Comparison of ENCODE assay signal across 8 cellular contexts in genomic region chr12:6765634-6766581, GRCh38. TPM values are rescaled to one million over a fixed set of nuclear protein-coding genes. Genes with fewer than 3 reads are reported as not detected.
DNase-seq lines count a peak whose midpoint lies in the region; ATAC-seq and TF ChIP-seq lines count a peak whose summit lies in the region.

A gene with protein sequence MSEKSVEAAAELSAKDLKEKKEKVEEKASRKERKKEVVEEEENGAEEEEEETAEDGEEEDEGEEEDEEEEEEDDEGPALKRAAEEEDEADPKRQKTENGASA (plus strand): TSS chr12:6766363. CDS start chr12:6766706, 343 bp downstream.

- H3K4me1 ChIP-seq in CD8-positive, alpha-beta T cell (ENCODE audit: insufficient read depth, low read length) = peaks cover 22% of the 10 kb centered on the region
- H3K4me1 ChIP-seq in HUES6 (ENCODE audit: control insufficient read depth, insufficient read depth, low read length) = peaks cover 34% of the 10 kb centered on the region
- H3K4me1 ChIP-seq in PC-9 (replicated peaks; ENCODE audit: insufficient read depth) = peaks cover 36% of the 10 kb centered on the region
- peaks cover 33% of the 10 kb centered on the region for H3K4me1 ChIP-seq in mammary epithelial cell (ENCODE audit: insufficient read depth, low read length)
- H3K4me1 ChIP-seq in iPS-20b (ENCODE audit: insufficient read depth, low read length) = peaks cover 30% of the 10 kb centered on the region; the same call in 1 of the 2 replicates
- peaks cover 20 to 26% of the 10 kb centered on the region in 2 donors for H3K4me1 ChIP-seq in gastrocnemius medialis

- peaks cover 25% of the 10 kb centered on the region for H3K79me2 ChIP-seq in PC-9 (ENCODE audit: low read depth)
- H3K79me2 ChIP-seq in mammary epithelial cell (ENCODE audit: insufficient read depth, low read length) = peaks cover 32% of the 10 kb centered on the region

- H3K4me2 ChIP-seq in PC-9 = peak within 1 kb of the TSS; percentile 82
- H3K4me2 ChIP-seq in mammary epithelial cell (ENCODE audit: insufficient read depth, low read depth, low read length) = peak within 1 kb of the TSS; percentile 89

- CTCF ChIA-PET in CD8-positive, alpha-beta T cell (lab: Charles Lee) = interaction anchor here (0.6 to 23.2 kb wide), 20 partner anchors 11 to 153 kb away, joined by 3 to 403 read pairs (median 4); partner anchors contain the start of genes ACRBP, CD4, COPS7A and MLF2
- CTCF ChIA-PET in PC-9 (lab: Charles Lee) (interaction anchor here (0.5 to 4.8 kb wide), 9 partner anchors 13 to 152 kb away, joined by 3 to 83 read pairs (median 7); partner anchors contain the start of genes CDCA3, LPAR5, MLF2 and USP5), mammary epithelial cell (lab: Charles Lee; ENCODE audit: low non-redundant PET) (interaction anchor here (0.5 to 2.0 kb wide), 9 partner anchors 12 to 273 kb away, joined by 3 to 23 read pairs (median 3); partner anchors contain the start of genes MLF2 and ZNF384)

- peak; percentile 70 for TF ChIP-seq POLR2A in GM19099 (IDR thresholded peaks at IDR 0.05; ENCODE audit: extremely low read depth, insufficient read length, low read depth)
- TF ChIP-seq POLR2A in gastrocnemius medialis (IDR thresholded peaks at IDR 0.05) = peak; percentile 42 to 76

- H3K36me3 Mint-ChIP-seq in CD8-positive, alpha-beta T cell = no peaks in the 10 kb centered on the region

- peaks cover 32% of the 10 kb centered on the region for H3K4me1 Mint-ChIP-seq in CD8-positive, alpha-beta T cell (ENCODE audit: low read depth)

- under 1% methylated on average over 14 of the region's 63 CpGs for WGBS in mammary epithelial cell (ENCODE audit: low coverage, missing lambda C conversion rate)

- peaks cover 42% of the 10 kb centered on the region for H3K27me3 Mint-ChIP-seq in CD8-positive, alpha-beta T cell (ENCODE audit: low read depth)

- H4K20me1 ChIP-seq in PC-9 (ENCODE audit: insufficient read depth) = peaks cover 19% of the 10 kb centered on the region
- H4K20me1 ChIP-seq in mammary epithelial cell (ENCODE audit: insufficient read depth, low read length) = no peaks in the 10 kb centered on the region

- peaks cover 40% of the 10 kb centered on the region for H3F3A ChIP-seq in PC-9 (ENCODE audit: insufficient read depth, low read depth)

- peak within 1 kb of the TSS; percentile 87 for H3K4me3 Mint-ChIP-seq in CD8-positive, alpha-beta T cell

- peak within 1 kb of the TSS; percentile 69 for H3K27ac Mint-ChIP-seq in CD8-positive, alpha-beta T cell

- no peak within 1 kb of the TSS for H3K27ac ChIP-seq in CD8-positive, alpha-beta T cell (ENCODE audit: low read depth, low read length)
- H3K27ac ChIP-seq in HUES6 (ENCODE audit: low read depth, low read length) = peak within 1 kb of the TSS; percentile 8; the same call in 1 of the 2 replicates
- H3K27ac ChIP-seq in PC-9 = peak within 1 kb of the TSS; percentile 54
- H3K27ac ChIP-seq in mammary epithelial cell (ENCODE audit: insufficient read depth, low read depth, low read length) = peak within 1 kb of the TSS; percentile 54
- peak within 1 kb of the TSS; percentile 52 for H3K27ac ChIP-seq in iPS-20b (ENCODE audit: low read length)
- peak within 1 kb of the TSS; percentile 78 to 89 (median 84) for H3K27ac ChIP-seq in gastrocnemius medialis

- no peaks in the 10 kb centered on the region for H3K36me3 ChIP-seq in CD8-positive, alpha-beta T cell (ENCODE audit: insufficient read depth, low read length)
- H3K36me3 ChIP-seq in HUES6 (ENCODE audit: control insufficient read depth, insufficient read depth, low read length) = peaks cover 14% of the 10 kb centered on the region; the same call in 1 of the 2 replicates
- no peaks in the 10 kb centered on the region for H3K36me3 ChIP-seq in PC-9 (ENCODE audit: low read depth)
- H3K36me3 ChIP-seq in mammary epithelial cell (ENCODE audit: insufficient read depth, low read length) = peaks cover under 1% of the 10 kb centered on the region
- H3K36me3 ChIP-seq in iPS-20b (ENCODE audit: insufficient read depth, low read depth, low read length) = peaks cover 17% of the 10 kb centered on the region
- H3K36me3 ChIP-seq in gastrocnemius medialis = no peaks in the 10 kb centered on the region

- peaks cover 7% of the 10 kb centered on the region for H3K27me3 ChIP-seq in CD8-positive, alpha-beta T cell (ENCODE audit: insufficient read depth, low read length)
- H3K27me3 ChIP-seq in HUES6 (ENCODE audit: control insufficient read depth, insufficient read depth, low read length) (no peaks in the 10 kb centered on the region), PC-9 (ENCODE audit: insufficient read depth, low read depth) (no peaks in the 10 kb centered on the region), mammary epithelial cell (ENCODE audit: insufficient read depth, low read length) (no peaks in the 10 kb centered on the region), iPS-20b (ENCODE audit: insufficient read depth, low read length) (no peaks in the 10 kb centered on the region), gastrocnemius medialis (peaks cover 0 to 9% (median 0%) of the 10 kb centered on the region in 3 donors)

- TSS peak; percentile 50 for BruUV-seq in PC-9 (replicated peaks; lab: Mats Ljungman, UMichigan)
- BruUV-seq in mammary epithelial cell (replicated peaks; lab: Mats Ljungman, UMichigan) = no TSS peak

- peak within 1 kb of the TSS; percentile 58 for H3K4me3 ChIP-seq in CD8-positive, alpha-beta T cell (ENCODE audit: low read depth, low read length)
- H3K4me3 ChIP-seq in HUES6 (ENCODE audit: low read depth, low read length) = peak within 1 kb of the TSS; percentile 79
- H3K4me3 ChIP-seq in PC-9 = peak within 1 kb of the TSS; percentile 70
- peak within 1 kb of the TSS; percentile 43 to 78 (median 76) for H3K4me3 ChIP-seq in mammary epithelial cell (replicated peaks in 1 of 3; ENCODE audit: insufficient read depth in 1 of 3, low read depth in 2 of 3, low read length in 3 of 3)
- peak within 1 kb of the TSS; percentile 98 for H3K4me3 ChIP-seq in iPS-20b (ENCODE audit: low read length)
- peak within 1 kb of the TSS; percentile 76 to 100 (median 88) for H3K4me3 ChIP-seq in gastrocnemius medialis

- ATAC-seq in CD8-positive, alpha-beta T cell = peak; percentile 4
- peak; percentile 18 to 22 for ATAC-seq in gastrocnemius medialis

- dilution Hi-C loops in mammary epithelial cell (cut with HindIII; ENCODE audit: low sequenced_read_pairs) = loop anchor here (5.0 kb wide), 1 partner anchor 66 kb away; no protein-coding TSS in a partner anchor

- no peaks in the 10 kb centered on the region for H3K9me3 Mint-ChIP-seq in CD8-positive, alpha-beta T cell

- H3K9ac ChIP-seq in HUES6 (ENCODE audit: low read length) (peak within 1 kb of the TSS; percentile 67), mammary epithelial cell (ENCODE audit: insufficient read depth, low read length) (peak within 1 kb of the TSS; percentile 65), iPS-20b (ENCODE audit: low read depth, low read length) (peak within 1 kb of the TSS; percentile 90; the same call in 1 of the 2 replicates)

- POLR2A ChIA-PET in CD8-positive, alpha-beta T cell (lab: Charles Lee) = interaction anchor here (0.8 to 3.2 kb wide), 9 partner anchors 9 to 153 kb away, joined by 3 to 31 read pairs (median 3); partner anchors contain the start of genes COPS7A, MLF2 and ZNF384
- POLR2A ChIA-PET in PC-9 (lab: Charles Lee; ENCODE audit: unreplicated experiment) = interaction anchor here (0.5 to 2.6 kb wide), 27 partner anchors 10 to 819 kb away, joined by 3 to 59 read pairs (median 5); partner anchors contain the start of genes CDCA3, COPS7A, MLF2 and USP5

- no peaks in the 10 kb centered on the region for H3K9me3 ChIP-seq in CD8-positive, alpha-beta T cell (ENCODE audit: low read length)
- no peaks in the 10 kb centered on the region for H3K9me3 ChIP-seq in HUES6 (ENCODE audit: control insufficient read depth, insufficient read depth, low read depth, low read length)
- H3K9me3 ChIP-seq in PC-9 (ENCODE audit: insufficient read depth, low read depth) = no peaks in the 10 kb centered on the region
- H3K9me3 ChIP-seq in mammary epithelial cell (replicated peaks; ENCODE audit: insufficient read depth, low read length) = no peaks in the 10 kb centered on the region
- H3K9me3 ChIP-seq in iPS-20b (ENCODE audit: insufficient read depth, low read depth, low read length) = no peaks in the 10 kb centered on the region
- H3K9me3 ChIP-seq in gastrocnemius medialis = no peaks in the 10 kb centered on the region

- in situ Hi-C loops in mammary epithelial cell (cut with MboI; ENCODE audit: low sequenced_read_pairs in 2 of 2) (no loop called here), gastrocnemius medialis (cut with MboI; ENCODE audit: low sequenced_read_pairs in 4 of 4) (no loop called here)

- H3K9me2 ChIP-seq in PC-9 (ENCODE audit: insufficient read depth) = no peaks in the 10 kb centered on the region

- intact Hi-C loops in CD8-positive, alpha-beta T cell (cut with DNase I, micrococcal nuclease) = loop anchor here (1.0 to 2.0 kb wide), 2 partner anchors 13 to 77 kb away; partner anchors contain the start of genes MLF2 (in 2 of the 2) and ZNF384 (in 1 of the 2)
- intact Hi-C loops in PC-9 (cut with micrococcal nuclease; ENCODE audit: unreplicated experiment) = loop anchor here (1.0 to 2.0 kb wide), 2 partner anchors 77 to 86 kb away; partner anchors contain the start of genes USP5 and ZNF384
- intact Hi-C loops in mammary epithelial cell (cut with micrococcal nuclease) = loop anchor here (1.0 to 5.0 kb wide), 2 partner anchors 13 to 79 kb away; partner anchors contain the start of genes MLF2 and ZNF384
- intact Hi-C loops in gastrocnemius medialis (cut with DNase I; ENCODE audit: low total_unique reads) = loop anchor here (1.0 to 5.0 kb wide), 2 partner anchors 13 to 104 kb away; partner anchors contain the start of genes ING4 and MLF2

- no peak for TF ChIP-seq CTCF in CD8-positive, alpha-beta T cell (IDR thresholded peaks at IDR 0.05)
- TF ChIP-seq CTCF in PC-9 (conservative IDR thresholded peaks at IDR 0.05) = no peak
- no peak for TF ChIP-seq CTCF in mammary epithelial cell (conservative IDR thresholded peaks at IDR 0.05 in 1 of 2, IDR thresholded peaks at IDR 0.05 in 1 of 2; ENCODE audit: extremely low read depth in 1 of 2, insufficient read depth in 1 of 2, low read depth in 1 of 2, low read length in 2 of 2)
- no peak for TF ChIP-seq CTCF in gastrocnemius medialis (IDR thresholded peaks at IDR 0.05 in 4 of 5, conservative IDR thresholded peaks at IDR 0.05 in 1 of 5)

- no peak for DNase-seq in CD8-positive, alpha-beta T cell
- DNase-seq in PC-9 = peak; percentile 80 to 97
- DNase-seq in mammary epithelial cell = peak; percentile 91
- DNase-seq in gastrocnemius medialis = peak; percentile 35 to 50
- DNase-seq in stimulated activated naive CD4-positive, alpha-beta T cell treated with Interleukin-2 at 50 U/mL for 16 hours (lab: John Stamatoyannopoulos, UW) = no peak

- H2AFZ ChIP-seq in PC-9 = peak within 1 kb of the TSS; percentile 80
- peak within 1 kb of the TSS; percentile 73 for H2AFZ ChIP-seq in mammary epithelial cell (ENCODE audit: low read depth, low read length)

RNA-seq across cellular contexts. Expression of the gene that starts here (rescaled TPM):
- total RNA-seq in CD8-positive, alpha-beta T cell = 1 to 10 TPM; 4.7 to 5.2 TPM
- total RNA-seq in PC-9 (2021) (633 and 910 TPM in 2 replicates), mammary epithelial cell (100 to 1,000 TPM in 1 of 2 donors, 10 to 100 TPM in 1; 56.5 to 365 TPM), gastrocnemius medialis (10 to 100 TPM; 15.0 to 40.4 (median 31.5) TPM)
- polyA plus RNA-seq in mammary epithelial cell = 199 TPM
- polyA minus RNA-seq in mammary epithelial cell = 356 TPM

Comparison
In these comparisons a context has a peak if more than half of its experiments do, and no peak if none do; other contexts are left out.
1. DNase-seq: peak in PC-9 (2 of 2), mammary epithelial cell (single experiment) and gastrocnemius medialis (2 of 2); none in CD8-positive, alpha-beta T cell (0 of 7) and stimulated activated naive CD4-positive, alpha-beta T cell treated with Interleukin-2 at 50 U/mL for 16 hours (single experiment).
2. Peak in every context shown above with its lines, with median percentiles within 50 percentile points of each other: H3K4me3 ChIP-seq and H3K9ac ChIP-seq.